ENCODE assay signal across 3 cellular contexts in genomic region chr14:92962031-92962830, GRCh38.
TF ChIP-seq lines count a peak whose summit lies in the region.

No MANE protein-coding gene starts in this region.

TF ChIP-seq in A549, 52 proteins besides CTCF, POLR2A, EP300 and RAD21:
- no peak for TF ChIP-seq USF2 (IDR thresholded peaks at IDR 0.05)
- no peak for TF ChIP-seq FOSL2 (IDR thresholded peaks at IDR 0.05)
- TF ChIP-seq FOSL2 (CRISPR knock-in tag; IDR thresholded peaks at IDR 0.05), result no peak
- TF ChIP-seq, protein P1, sequence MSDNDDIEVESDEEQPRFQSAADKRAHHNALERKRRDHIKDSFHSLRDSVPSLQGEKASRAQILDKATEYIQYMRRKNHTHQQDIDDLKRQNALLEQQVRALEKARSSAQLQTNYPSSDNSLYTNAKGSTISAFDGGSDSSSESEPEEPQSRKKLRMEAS (IDR thresholded peaks at IDR 0.05), result no peak
- TF ChIP-seq CEBPB (IDR thresholded peaks at IDR 0.05), result no peak
- TF ChIP-seq HDAC2 (IDR thresholded peaks at IDR 0.05), result no peak
- no peak for TF ChIP-seq NFE2L2 (conservative IDR thresholded peaks at IDR 0.05; ENCODE audit: low read length)
- no peak for TF ChIP-seq RARB (CRISPR knock-in tag; IDR thresholded peaks at IDR 0.05)
- no peak for TF ChIP-seq KDM1A (IDR thresholded peaks at IDR 0.05; ENCODE audit: low read depth)
- no peak for TF ChIP-seq MYC (IDR thresholded peaks at IDR 0.05; ENCODE audit: borderline replicate concordance, low read length)
- TF ChIP-seq NPAS2 (CRISPR knock-in tag; IDR thresholded peaks at IDR 0.05; ENCODE audit: borderline replicate concordance), result no peak
- TF ChIP-seq MAZ (IDR thresholded peaks at IDR 0.05; ENCODE audit: borderline replicate concordance, low read depth, low read length), result no peak
- TF ChIP-seq HMGXB4 (CRISPR knock-in tag; IDR thresholded peaks at IDR 0.05; ENCODE audit: borderline replicate concordance), result no peak
- TF ChIP-seq JUNB (IDR thresholded peaks at IDR 0.05), result no peak
- TF ChIP-seq EHMT2 (IDR thresholded peaks at IDR 0.05; ENCODE audit: low read depth), result no peak
- no peak for TF ChIP-seq HOXB5 (CRISPR knock-in tag; IDR thresholded peaks at IDR 0.05)

TF ChIP-seq in GM23338, 12 proteins besides CTCF, POLR2A, EP300 and RAD21 (continues in another document):
- TF ChIP-seq REST (IDR thresholded peaks at IDR 0.05; ENCODE audit: unreplicated experiment) (no peak), CREB1 (CRISPR knock-in tag; IDR thresholded peaks at IDR 0.05; ENCODE audit: low read depth) (no peak), EZH2 (IDR thresholded peaks at IDR 0.05; ENCODE audit: low read depth, unreplicated experiment) (no peak), JUNB (IDR thresholded peaks at IDR 0.05; ENCODE audit: unreplicated experiment) (no peak), ZNF331 (CRISPR knock-in tag; IDR thresholded peaks at IDR 0.05; ENCODE audit: low read depth) (no peak), ZNF114 (CRISPR knock-in tag; IDR thresholded peaks at IDR 0.05) (no peak)
- TF ChIP-seq, protein P2, sequence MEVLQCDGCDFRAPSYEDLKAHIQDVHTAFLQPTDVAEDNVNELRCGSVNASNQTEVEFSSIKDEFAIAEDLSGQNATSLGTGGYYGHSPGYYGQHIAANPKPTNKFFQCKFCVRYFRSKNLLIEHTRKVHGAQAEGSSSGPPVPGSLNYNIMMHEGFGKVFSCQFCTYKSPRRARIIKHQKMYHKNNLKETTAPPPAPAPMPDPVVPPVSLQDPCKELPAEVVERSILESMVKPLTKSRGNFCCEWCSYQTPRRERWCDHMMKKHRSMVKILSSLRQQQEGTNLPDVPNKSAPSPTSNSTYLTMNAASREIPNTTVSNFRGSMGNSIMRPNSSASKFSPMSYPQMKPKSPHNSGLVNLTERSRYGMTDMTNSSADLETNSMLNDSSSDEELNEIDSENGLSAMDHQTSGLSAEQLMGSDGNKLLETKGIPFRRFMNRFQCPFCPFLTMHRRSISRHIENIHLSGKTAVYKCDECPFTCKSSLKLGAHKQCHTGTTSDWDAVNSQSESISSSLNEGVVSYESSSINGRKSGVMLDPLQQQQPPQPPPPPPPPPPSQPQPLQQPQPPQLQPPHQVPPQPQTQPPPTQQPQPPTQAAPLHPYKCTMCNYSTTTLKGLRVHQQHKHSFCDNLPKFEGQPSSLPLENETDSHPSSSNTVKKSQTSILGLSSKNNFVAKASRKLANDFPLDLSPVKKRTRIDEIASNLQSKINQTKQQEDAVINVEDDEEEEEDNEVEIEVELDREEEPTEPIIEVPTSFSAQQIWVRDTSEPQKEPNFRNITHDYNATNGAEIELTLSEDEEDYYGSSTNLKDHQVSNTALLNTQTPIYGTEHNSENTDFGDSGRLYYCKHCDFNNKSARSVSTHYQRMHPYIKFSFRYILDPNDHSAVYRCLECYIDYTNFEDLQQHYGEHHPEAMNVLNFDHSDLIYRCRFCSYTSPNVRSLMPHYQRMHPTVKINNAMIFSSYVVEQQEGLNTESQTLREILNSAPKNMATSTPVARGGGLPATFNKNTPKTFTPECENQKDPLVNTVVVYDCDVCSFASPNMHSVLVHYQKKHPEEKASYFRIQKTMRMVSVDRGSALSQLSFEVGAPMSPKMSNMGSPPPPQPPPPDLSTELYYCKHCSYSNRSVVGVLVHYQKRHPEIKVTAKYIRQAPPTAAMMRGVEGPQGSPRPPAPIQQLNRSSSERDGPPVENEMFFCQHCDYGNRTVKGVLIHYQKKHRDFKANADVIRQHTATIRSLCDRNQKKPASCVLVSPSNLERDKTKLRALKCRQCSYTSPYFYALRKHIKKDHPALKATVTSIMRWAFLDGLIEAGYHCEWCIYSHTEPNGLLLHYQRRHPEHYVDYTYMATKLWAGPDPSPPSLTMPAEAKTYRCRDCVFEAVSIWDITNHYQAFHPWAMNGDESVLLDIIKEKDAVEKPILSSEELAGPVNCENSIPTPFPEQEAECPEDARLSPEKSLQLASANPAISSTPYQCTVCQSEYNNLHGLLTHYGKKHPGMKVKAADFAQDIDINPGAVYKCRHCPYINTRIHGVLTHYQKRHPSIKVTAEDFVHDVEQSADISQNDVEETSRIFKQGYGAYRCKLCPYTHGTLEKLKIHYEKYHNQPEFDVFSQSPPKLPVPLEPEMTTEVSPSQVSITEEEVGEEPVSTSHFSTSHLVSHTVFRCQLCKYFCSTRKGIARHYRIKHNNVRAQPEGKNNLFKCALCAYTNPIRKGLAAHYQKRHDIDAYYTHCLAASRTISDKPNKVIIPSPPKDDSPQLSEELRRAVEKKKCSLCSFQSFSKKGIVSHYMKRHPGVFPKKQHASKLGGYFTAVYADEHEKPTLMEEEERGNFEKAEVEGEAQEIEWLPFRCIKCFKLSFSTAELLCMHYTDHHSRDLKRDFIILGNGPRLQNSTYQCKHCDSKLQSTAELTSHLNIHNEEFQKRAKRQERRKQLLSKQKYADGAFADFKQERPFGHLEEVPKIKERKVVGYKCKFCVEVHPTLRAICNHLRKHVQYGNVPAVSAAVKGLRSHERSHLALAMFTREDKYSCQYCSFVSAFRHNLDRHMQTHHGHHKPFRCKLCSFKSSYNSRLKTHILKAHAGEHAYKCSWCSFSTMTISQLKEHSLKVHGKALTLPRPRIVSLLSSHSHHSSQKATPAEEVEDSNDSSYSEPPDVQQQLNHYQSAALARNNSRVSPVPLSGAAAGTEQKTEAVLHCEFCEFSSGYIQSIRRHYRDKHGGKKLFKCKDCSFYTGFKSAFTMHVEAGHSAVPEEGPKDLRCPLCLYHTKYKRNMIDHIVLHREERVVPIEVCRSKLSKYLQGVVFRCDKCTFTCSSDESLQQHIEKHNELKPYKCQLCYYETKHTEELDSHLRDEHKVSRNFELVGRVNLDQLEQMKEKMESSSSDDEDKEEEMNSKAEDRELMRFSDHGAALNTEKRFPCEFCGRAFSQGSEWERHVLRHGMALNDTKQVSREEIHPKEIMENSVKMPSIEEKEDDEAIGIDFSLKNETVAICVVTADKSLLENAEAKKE (CRISPR knock-in tag; IDR thresholded peaks at IDR 0.05), result no peak

TF ChIP-seq in WTC11, 78 proteins besides CTCF, POLR2A, EP300 and RAD21:
- TF ChIP-seq ATF3 (CRISPR knock-in tag; conservative IDR thresholded peaks at IDR 0.05), result no peak
- no peak for TF ChIP-seq HMGXB4 (CRISPR knock-in tag; IDR thresholded peaks at IDR 0.05)
- TF ChIP-seq ELF4 (CRISPR knock-in tag; IDR thresholded peaks at IDR 0.05; ENCODE audit: low read depth), result no peak
- TF ChIP-seq FOXJ3 (CRISPR knock-in tag; IDR thresholded peaks at IDR 0.05; ENCODE audit: borderline replicate concordance), result no peak
- TF ChIP-seq, protein P3, sequence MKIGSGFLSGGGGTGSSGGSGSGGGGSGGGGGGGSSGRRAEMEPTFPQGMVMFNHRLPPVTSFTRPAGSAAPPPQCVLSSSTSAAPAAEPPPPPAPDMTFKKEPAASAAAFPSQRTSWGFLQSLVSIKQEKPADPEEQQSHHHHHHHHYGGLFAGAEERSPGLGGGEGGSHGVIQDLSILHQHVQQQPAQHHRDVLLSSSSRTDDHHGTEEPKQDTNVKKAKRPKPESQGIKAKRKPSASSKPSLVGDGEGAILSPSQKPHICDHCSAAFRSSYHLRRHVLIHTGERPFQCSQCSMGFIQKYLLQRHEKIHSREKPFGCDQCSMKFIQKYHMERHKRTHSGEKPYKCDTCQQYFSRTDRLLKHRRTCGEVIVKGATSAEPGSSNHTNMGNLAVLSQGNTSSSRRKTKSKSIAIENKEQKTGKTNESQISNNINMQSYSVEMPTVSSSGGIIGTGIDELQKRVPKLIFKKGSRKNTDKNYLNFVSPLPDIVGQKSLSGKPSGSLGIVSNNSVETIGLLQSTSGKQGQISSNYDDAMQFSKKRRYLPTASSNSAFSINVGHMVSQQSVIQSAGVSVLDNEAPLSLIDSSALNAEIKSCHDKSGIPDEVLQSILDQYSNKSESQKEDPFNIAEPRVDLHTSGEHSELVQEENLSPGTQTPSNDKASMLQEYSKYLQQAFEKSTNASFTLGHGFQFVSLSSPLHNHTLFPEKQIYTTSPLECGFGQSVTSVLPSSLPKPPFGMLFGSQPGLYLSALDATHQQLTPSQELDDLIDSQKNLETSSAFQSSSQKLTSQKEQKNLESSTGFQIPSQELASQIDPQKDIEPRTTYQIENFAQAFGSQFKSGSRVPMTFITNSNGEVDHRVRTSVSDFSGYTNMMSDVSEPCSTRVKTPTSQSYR (CRISPR knock-in tag; IDR thresholded peaks at IDR 0.05), result no peak
- TF ChIP-seq ZNF425 (CRISPR knock-in tag; conservative IDR thresholded peaks at IDR 0.05), result no peak
- TF ChIP-seq JUN (CRISPR knock-in tag; IDR thresholded peaks at IDR 0.05), result no peak
- TF ChIP-seq, protein P4, sequence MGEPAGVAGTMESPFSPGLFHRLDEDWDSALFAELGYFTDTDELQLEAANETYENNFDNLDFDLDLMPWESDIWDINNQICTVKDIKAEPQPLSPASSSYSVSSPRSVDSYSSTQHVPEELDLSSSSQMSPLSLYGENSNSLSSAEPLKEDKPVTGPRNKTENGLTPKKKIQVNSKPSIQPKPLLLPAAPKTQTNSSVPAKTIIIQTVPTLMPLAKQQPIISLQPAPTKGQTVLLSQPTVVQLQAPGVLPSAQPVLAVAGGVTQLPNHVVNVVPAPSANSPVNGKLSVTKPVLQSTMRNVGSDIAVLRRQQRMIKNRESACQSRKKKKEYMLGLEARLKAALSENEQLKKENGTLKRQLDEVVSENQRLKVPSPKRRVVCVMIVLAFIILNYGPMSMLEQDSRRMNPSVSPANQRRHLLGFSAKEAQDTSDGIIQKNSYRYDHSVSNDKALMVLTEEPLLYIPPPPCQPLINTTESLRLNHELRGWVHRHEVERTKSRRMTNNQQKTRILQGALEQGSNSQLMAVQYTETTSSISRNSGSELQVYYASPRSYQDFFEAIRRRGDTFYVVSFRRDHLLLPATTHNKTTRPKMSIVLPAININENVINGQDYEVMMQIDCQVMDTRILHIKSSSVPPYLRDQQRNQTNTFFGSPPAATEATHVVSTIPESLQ (CRISPR knock-in tag; IDR thresholded peaks at IDR 0.05), result no peak
- TF ChIP-seq PRRX2 (CRISPR knock-in tag; IDR thresholded peaks at IDR 0.05), result no peak
- no peak for TF ChIP-seq TCF7 (CRISPR knock-in tag; IDR thresholded peaks at IDR 0.05; ENCODE audit: low read depth)
- no peak for TF ChIP-seq ETV6 (CRISPR knock-in tag; IDR thresholded peaks at IDR 0.05)
- TF ChIP-seq GABPB1 (CRISPR knock-in tag; IDR thresholded peaks at IDR 0.05), result no peak
- no peak for TF ChIP-seq FOXP4 (CRISPR knock-in tag; IDR thresholded peaks at IDR 0.05)
- no peak for TF ChIP-seq SMAD4 (CRISPR knock-in tag; IDR thresholded peaks at IDR 0.05)
- TF ChIP-seq, protein P5, sequence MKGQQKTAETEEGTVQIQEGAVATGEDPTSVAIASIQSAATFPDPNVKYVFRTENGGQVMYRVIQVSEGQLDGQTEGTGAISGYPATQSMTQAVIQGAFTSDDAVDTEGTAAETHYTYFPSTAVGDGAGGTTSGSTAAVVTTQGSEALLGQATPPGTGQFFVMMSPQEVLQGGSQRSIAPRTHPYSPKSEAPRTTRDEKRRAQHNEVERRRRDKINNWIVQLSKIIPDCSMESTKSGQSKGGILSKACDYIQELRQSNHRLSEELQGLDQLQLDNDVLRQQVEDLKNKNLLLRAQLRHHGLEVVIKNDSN (CRISPR knock-in tag; IDR thresholded peaks at IDR 0.05), result no peak
- TF ChIP-seq NFATC4 (CRISPR knock-in tag; IDR thresholded peaks at IDR 0.05), result no peak
- no peak for TF ChIP-seq ZNF416 (CRISPR knock-in tag; IDR thresholded peaks at IDR 0.05)
- TF ChIP-seq SOX15 (CRISPR knock-in tag; IDR thresholded peaks at IDR 0.05), result no peak
